18 cellular contexts compared by ENCODE assay signal in genomic region chr12:120048258-120048657, GRCh38. TPM values are rescaled to one million over a fixed set of nuclear protein-coding genes. Genes with fewer than 3 reads are reported as not detected.
DNase-seq lines count a peak whose midpoint lies in the region; ATAC-seq and TF ChIP-seq lines count a peak whose summit lies in the region.
"Had no signal": no experiment of that assay in that cellular context is flagged by ENCODE, and none has a peak within 500 bp of the region (broad histone marks: within the 10 kb centered on the region; RNA-seq: fewer than 3 reads in every experiment).

No MANE protein-coding gene starts in this region.

- H3K9ac ChIP-seq in endodermal cell (ENCODE audit: extremely low read depth, low read length, poor library complexity, severe bottlenecking), result no peak overlapping the region
- H3K9ac ChIP-seq: BLaER1 treated with 17β-estradiol and CSF1 and Interleukin-3, amounts not matched to agents 10 nM and 100 nM had no signal

- H3K4me3 Mint-ChIP-seq in activated CD4-positive, alpha-beta T cell treated with anti-CD3 and anti-CD28 coated beads, Interleukin-2, amount 10 ng/mL, durations not matched to agents 24 days and 14 days, result peak overlapping the region; percentile 10
- H3K4me3 Mint-ChIP-seq in stimulated activated naive CD8-positive, alpha-beta T cell treated with anti-CD3 and anti-CD28 coated beads, Interleukin-15, Interleukin-2, amounts not matched to agents 100 ng/mL and 50 ng/mL, for 24 hours, result no peak overlapping the region
- no peak overlapping the region for H3K4me3 Mint-ChIP-seq in activated naive CD8-positive, alpha-beta T cell treated with anti-CD3 and anti-CD28 coated beads, Interleukin-2, amount 50 U/mL, for 24 hours
- H3K4me3 Mint-ChIP-seq in endodermal cell, result no peak overlapping the region

- intact Hi-C loops in activated CD4-positive, alpha-beta T cell treated with anti-CD3 and anti-CD28 coated beads, Interleukin-2, amount 10 ng/mL, durations not matched to agents 24 days and 14 days (cut with micrococcal nuclease), result no loop called here

- H3K9me3 Mint-ChIP-seq in activated CD4-positive, alpha-beta T cell treated with anti-CD3 and anti-CD28 coated beads, Interleukin-2, amount 10 ng/mL, durations not matched to agents 24 days and 14 days, result no peaks in the 10 kb centered on the region
- H3K9me3 Mint-ChIP-seq in stimulated activated naive CD8-positive, alpha-beta T cell treated with anti-CD3 and anti-CD28 coated beads, Interleukin-15, Interleukin-2, amounts not matched to agents 100 ng/mL and 50 ng/mL, for 24 hours, result peaks cover 4% of the 10 kb centered on the region
- no peaks in the 10 kb centered on the region for H3K9me3 Mint-ChIP-seq in activated naive CD8-positive, alpha-beta T cell treated with anti-CD3 and anti-CD28 coated beads, Interleukin-2, amount 50 U/mL, for 24 hours
- H3K9me3 Mint-ChIP-seq in endodermal cell, result peaks cover 15% of the 10 kb centered on the region

- H3K36me3 Mint-ChIP-seq in activated CD4-positive, alpha-beta T cell treated with anti-CD3 and anti-CD28 coated beads, Interleukin-2, amount 10 ng/mL, durations not matched to agents 24 days and 14 days (ENCODE audit: low read depth), result peaks cover 52% of the 10 kb centered on the region
- peaks cover 64% of the 10 kb centered on the region for H3K36me3 Mint-ChIP-seq in stimulated activated naive CD8-positive, alpha-beta T cell treated with anti-CD3 and anti-CD28 coated beads, Interleukin-15, Interleukin-2, amounts not matched to agents 100 ng/mL and 50 ng/mL, for 24 hours (ENCODE audit: low read depth)
- H3K36me3 Mint-ChIP-seq in activated naive CD8-positive, alpha-beta T cell treated with anti-CD3 and anti-CD28 coated beads, Interleukin-2, amount 50 U/mL, for 24 hours (ENCODE audit: low read depth), result peaks cover 49% of the 10 kb centered on the region
- peaks cover 5% of the 10 kb centered on the region for H3K36me3 Mint-ChIP-seq in endodermal cell (ENCODE audit: low read depth)

- ATAC-seq in stimulated activated naive CD8-positive, alpha-beta T cell treated with anti-CD3 and anti-CD28 coated beads, Interleukin-15, Interleukin-2, amounts not matched to agents 100 U/mL and 50 U/mL, for 24 hours, result no peak
- no peak for ATAC-seq in activated naive CD8-positive, alpha-beta T cell treated with anti-CD3 and anti-CD28 coated beads, Interleukin-2, amount 50 U/mL, for 24 hours
- ATAC-seq in HG03039 (IDR thresholded peaks at IDR 0.05; ENCODE audit: unreplicated experiment), result no peak
- no peak for ATAC-seq in HG02840 (IDR thresholded peaks at IDR 0.05; ENCODE audit: low FRiP score, unreplicated experiment)
- ATAC-seq: GM12878 had no signal

- no peaks in the 10 kb centered on the region for H3K9me3 ChIP-seq in endodermal cell (ENCODE audit: control insufficient read depth, low read length)
- H3K9me3 ChIP-seq: BLaER1 treated with 17β-estradiol and CSF1 and Interleukin-3, amounts not matched to agents 10 nM and 100 nM; HAP-1; Peyer's patch had no signal

- no peaks in the 10 kb centered on the region for H3K27me3 Mint-ChIP-seq in activated CD4-positive, alpha-beta T cell treated with anti-CD3 and anti-CD28 coated beads, Interleukin-2, amount 10 ng/mL, durations not matched to agents 24 days and 14 days
- H3K27me3 Mint-ChIP-seq in stimulated activated naive CD8-positive, alpha-beta T cell treated with anti-CD3 and anti-CD28 coated beads, Interleukin-15, Interleukin-2, amounts not matched to agents 100 ng/mL and 50 ng/mL, for 24 hours, result no peaks in the 10 kb centered on the region
- H3K27me3 Mint-ChIP-seq in activated naive CD8-positive, alpha-beta T cell treated with anti-CD3 and anti-CD28 coated beads, Interleukin-2, amount 50 U/mL, for 24 hours, result no peaks in the 10 kb centered on the region
- no peaks in the 10 kb centered on the region for H3K27me3 Mint-ChIP-seq in endodermal cell (ENCODE audit: insufficient read depth)

- H3K27ac ChIP-seq in endodermal cell (ENCODE audit: low read depth, low read length), result no peak overlapping the region
- H3K27ac ChIP-seq: BLaER1 treated with 17β-estradiol and CSF1 and Interleukin-3, amounts not matched to agents 10 nM and 100 nM; Peyer's patch had no signal

- no peak overlapping the region for H3K4me3 ChIP-seq in endodermal cell (ENCODE audit: low read length)
- H3K4me3 ChIP-seq: BLaER1 treated with 17β-estradiol and CSF1 and Interleukin-3, amounts not matched to agents 10 nM and 100 nM; GM12878; HAP-1; Peyer's patch had no signal

- no peak for DNase-seq in activated CD4-positive, alpha-beta T cell treated with anti-CD3 and anti-CD28 coated beads, Interleukin-2, amount 10 ng/mL, durations not matched to agents 24 days and 14 days
- no peak for DNase-seq in activated CD4-positive, alpha-beta T cell treated with anti-CD3 and anti-CD28 coated beads for 4 hours
- DNase-seq in stimulated activated naive CD8-positive, alpha-beta T cell treated with anti-CD3 and anti-CD28 coated beads, Interleukin-15, Interleukin-2, amounts not matched to agents 100 U/mL and 50 U/mL, for 24 hours, result no peak
- DNase-seq in activated naive CD8-positive, alpha-beta T cell treated with anti-CD3 and anti-CD28 coated beads, Interleukin-2, amount 50 U/mL, for 24 hours, result no peak
- no peak for DNase-seq in endodermal cell
- DNase-seq: Calu3, IMR-90, Kasumi-1, NCI-H2029, NCI-H510A, NCI-H82, Peyer's patch had no signal

- H3K27ac Mint-ChIP-seq in activated CD4-positive, alpha-beta T cell treated with anti-CD3 and anti-CD28 coated beads, Interleukin-2, amount 10 ng/mL, durations not matched to agents 24 days and 14 days, result peak overlapping the region; percentile 51
- H3K27ac Mint-ChIP-seq in stimulated activated naive CD8-positive, alpha-beta T cell treated with anti-CD3 and anti-CD28 coated beads, Interleukin-15, Interleukin-2, amounts not matched to agents 100 ng/mL and 50 ng/mL, for 24 hours, result peak overlapping the region; percentile 62
- peak overlapping the region; percentile 12 for H3K27ac Mint-ChIP-seq in activated naive CD8-positive, alpha-beta T cell treated with anti-CD3 and anti-CD28 coated beads, Interleukin-2, amount 50 U/mL, for 24 hours
- no peak overlapping the region for H3K27ac Mint-ChIP-seq in endodermal cell

- no peaks in the 10 kb centered on the region for H3K36me3 ChIP-seq in endodermal cell (ENCODE audit: control insufficient read depth, insufficient read depth, low read length)
- H3K36me3 ChIP-seq: BLaER1 treated with 17β-estradiol and CSF1 and Interleukin-3, amounts not matched to agents 10 nM and 100 nM; HAP-1; Peyer's patch had no signal

- no peaks in the 10 kb centered on the region for H3K27me3 ChIP-seq in endodermal cell (ENCODE audit: control insufficient read depth, insufficient read depth, low read length, poor library complexity, severe bottlenecking)
- H3K27me3 ChIP-seq: BLaER1 treated with 17β-estradiol and CSF1 and Interleukin-3, amounts not matched to agents 10 nM and 100 nM; Peyer's patch had no signal

- no peaks in the 10 kb centered on the region for H3K4me1 ChIP-seq in endodermal cell (ENCODE audit: control insufficient read depth, insufficient read depth, low read length)
- H3K4me1 ChIP-seq: BLaER1 treated with 17β-estradiol and CSF1 and Interleukin-3, amounts not matched to agents 10 nM and 100 nM; HAP-1; Peyer's patch had no signal

- TF ChIP-seq CTCF in endodermal cell (conservative IDR thresholded peaks at IDR 0.05), result no peak

- H3K4me1 Mint-ChIP-seq in activated CD4-positive, alpha-beta T cell treated with anti-CD3 and anti-CD28 coated beads, Interleukin-2, amount 10 ng/mL, durations not matched to agents 24 days and 14 days, result peaks cover 30% of the 10 kb centered on the region
- peaks cover 40% of the 10 kb centered on the region for H3K4me1 Mint-ChIP-seq in stimulated activated naive CD8-positive, alpha-beta T cell treated with anti-CD3 and anti-CD28 coated beads, Interleukin-15, Interleukin-2, amounts not matched to agents 100 ng/mL and 50 ng/mL, for 24 hours (ENCODE audit: low read depth)
- peaks cover 35% of the 10 kb centered on the region for H3K4me1 Mint-ChIP-seq in activated naive CD8-positive, alpha-beta T cell treated with anti-CD3 and anti-CD28 coated beads, Interleukin-2, amount 50 U/mL, for 24 hours
- peaks cover 8% of the 10 kb centered on the region for H3K4me1 Mint-ChIP-seq in endodermal cell

RNA-seq across cellular contexts. Expression of gene BICDL1, which starts 59.2 kb away (rescaled TPM):
- total RNA-seq in activated CD4-positive, alpha-beta T cell treated with anti-CD3 and anti-CD28 coated beads, Interleukin-2, amount 10 ng/mL, durations not matched to agents 24 days and 14 days, result 148 and 154 TPM in 2 replicates
- total RNA-seq in endodermal cell, result 10 to 100 TPM; 14.5 to 22.3 TPM
- polyA plus RNA-seq in endodermal cell (2013, experiment 1 of 2), result 6.8 TPM
- polyA plus RNA-seq in endodermal cell (2013, experiment 2 of 2), result 5.6 TPM
- total RNA-seq: IMR-90 had no signal
- polyA plus RNA-seq: IMR-90 had no signal
